Comparison of ENCODE assay signal across 15 cellular contexts in genomic region chr11:134413334-134414035, GRCh38. TPM values are rescaled to one million over a fixed set of nuclear protein-coding genes. Genes with fewer than 3 reads are reported as not detected.
A peak's percentile ranks its signal among the peaks of the same experiment; 100 is the strongest.
DNase-seq lines count a peak whose midpoint lies in the region; ATAC-seq lines count a peak whose summit lies in the region.
"Had no signal": no experiment of that assay in that cellular context is flagged by ENCODE, and none has a peak within 500 bp of the region (broad histone marks: within the 10 kb centered on the region; RNA-seq: fewer than 3 reads in every experiment).

No MANE protein-coding gene starts in this region.

- no peaks in the 10 kb centered on the region for H3K9me3 Mint-ChIP-seq in activated naive CD4-positive, alpha-beta T cell treated with anti-CD3 and anti-CD28 coated beads for 36 hours
- no peaks in the 10 kb centered on the region for H3K9me3 Mint-ChIP-seq in activated naive CD8-positive, alpha-beta T cell treated with anti-CD3 and anti-CD28 coated beads, Interleukin-2, amount 10 ng/mL, durations not matched to agents 7 days and 5 days
- no peaks in the 10 kb centered on the region for H3K9me3 Mint-ChIP-seq in stimulated activated naive CD8-positive, alpha-beta T cell treated with anti-CD3 and anti-CD28 coated beads, Interleukin-15, amount 100 ng/mL, for 72 hours

- in situ Hi-C loops in G401 (cut with HindIII; ENCODE audit: low sequenced_read_pairs) = no loop called here

- no peaks in the 10 kb centered on the region for H3K36me3 Mint-ChIP-seq in activated naive CD4-positive, alpha-beta T cell treated with anti-CD3 and anti-CD28 coated beads for 36 hours (ENCODE audit: low read depth)
- no peaks in the 10 kb centered on the region for H3K36me3 Mint-ChIP-seq in activated naive CD8-positive, alpha-beta T cell treated with anti-CD3 and anti-CD28 coated beads, Interleukin-2, amount 10 ng/mL, durations not matched to agents 7 days and 5 days
- H3K36me3 Mint-ChIP-seq: activated CD8-positive, alpha-beta memory T cell treated with anti-CD3 and anti-CD28 coated beads, Interleukin-2, amount 10 ng/mL, durations not matched to agents 7 days and 5 days had no signal

- H3K27ac Mint-ChIP-seq in activated naive CD4-positive, alpha-beta T cell treated with anti-CD3 and anti-CD28 coated beads for 36 hours = no peak overlapping the region
- H3K27ac Mint-ChIP-seq in activated naive CD8-positive, alpha-beta T cell treated with anti-CD3 and anti-CD28 coated beads, Interleukin-2, amount 10 ng/mL, durations not matched to agents 7 days and 5 days = no peak overlapping the region
- H3K27ac Mint-ChIP-seq in stimulated activated naive CD8-positive, alpha-beta T cell treated with anti-CD3 and anti-CD28 coated beads, Interleukin-15, amount 100 ng/mL, for 72 hours = no peak overlapping the region
- H3K27ac Mint-ChIP-seq: activated CD8-positive, alpha-beta memory T cell treated with anti-CD3 and anti-CD28 coated beads, Interleukin-2, amount 10 ng/mL, durations not matched to agents 7 days and 5 days had no signal

- peak overlapping the region; percentile 58 for H3K4me3 Mint-ChIP-seq in activated naive CD4-positive, alpha-beta T cell treated with anti-CD3 and anti-CD28 coated beads for 36 hours
- H3K4me3 Mint-ChIP-seq in activated naive CD8-positive, alpha-beta T cell treated with anti-CD3 and anti-CD28 coated beads, Interleukin-2, amount 10 ng/mL, durations not matched to agents 7 days and 5 days = peak overlapping the region; percentile 29
- H3K4me3 Mint-ChIP-seq in stimulated activated naive CD8-positive, alpha-beta T cell treated with anti-CD3 and anti-CD28 coated beads, Interleukin-15, amount 100 ng/mL, for 72 hours = peak overlapping the region; percentile 4 to 8

- H3K4me1 Mint-ChIP-seq in activated naive CD4-positive, alpha-beta T cell treated with anti-CD3 and anti-CD28 coated beads for 36 hours (ENCODE audit: low read depth) = peaks cover 9% of the 10 kb centered on the region
- H3K4me1 Mint-ChIP-seq in activated naive CD8-positive, alpha-beta T cell treated with anti-CD3 and anti-CD28 coated beads, Interleukin-2, amount 10 ng/mL, durations not matched to agents 7 days and 5 days = peaks cover 8% of the 10 kb centered on the region
- H3K4me1 Mint-ChIP-seq in stimulated activated naive CD8-positive, alpha-beta T cell treated with anti-CD3 and anti-CD28 coated beads, Interleukin-15, amount 100 ng/mL, for 72 hours = peaks cover 24% of the 10 kb centered on the region

- H3K27me3 ChIP-seq in layer of hippocampus (ENCODE audit: control insufficient read depth, insufficient read depth, low read length) = no peaks in the 10 kb centered on the region

- H3K27ac ChIP-seq in layer of hippocampus (ENCODE audit: low read depth, low read length) = peak overlapping the region; percentile 95
- H3K27ac ChIP-seq: lower lobe of right lung, psoas muscle had no signal

- ATAC-seq in activated naive CD8-positive, alpha-beta T cell treated with anti-CD3 and anti-CD28 coated beads, Interleukin-2, amount 10 ng/mL, durations not matched to agents 7 days and 5 days (ENCODE audit: low read depth) = no peak
- no peak for ATAC-seq in stimulated activated naive CD8-positive, alpha-beta T cell treated with anti-CD3 and anti-CD28 coated beads, Interleukin-15, amount 100 ng/mL, for 72 hours
- ATAC-seq in GM21717 (IDR thresholded peaks at IDR 0.05; ENCODE audit: unreplicated experiment) = no peak
- ATAC-seq: psoas muscle had no signal

- POLR2A ChIA-PET in activated naive CD8-positive, alpha-beta T cell treated with anti-CD3 and anti-CD28 coated beads, Interleukin-2, amount 10 ng/mL, durations not matched to agents 7 days and 5 days (lab: Charles Lee) = no interaction called here

- peaks cover 58% of the 10 kb centered on the region for H3K27me3 Mint-ChIP-seq in activated naive CD4-positive, alpha-beta T cell treated with anti-CD3 and anti-CD28 coated beads for 36 hours (ENCODE audit: low read depth)
- H3K27me3 Mint-ChIP-seq in activated naive CD8-positive, alpha-beta T cell treated with anti-CD3 and anti-CD28 coated beads, Interleukin-2, amount 10 ng/mL, durations not matched to agents 7 days and 5 days = peaks cover 66% of the 10 kb centered on the region
- peaks cover 86% of the 10 kb centered on the region for H3K27me3 Mint-ChIP-seq in stimulated activated naive CD8-positive, alpha-beta T cell treated with anti-CD3 and anti-CD28 coated beads, Interleukin-15, amount 100 ng/mL, for 72 hours

- CTCF ChIA-PET in activated naive CD4-positive, alpha-beta T cell treated with anti-CD3 and anti-CD28 coated beads for 36 hours (lab: Charles Lee) = no interaction called here

- intact Hi-C loops in activated naive CD4-positive, alpha-beta T cell treated with anti-CD3 and anti-CD28 coated beads for 36 hours (cut with micrococcal nuclease) = no loop called here

- DNase-seq in activated naive CD4-positive, alpha-beta T cell treated with anti-CD3 and anti-CD28 coated beads for 36 hours = no peak
- no peak for DNase-seq in activated naive CD4-positive, alpha-beta T cell treated with anti-CD3 and anti-CD28 coated beads, Interleukin-2, amount 50 U/mL, for 16 hours
- no peak for DNase-seq in activated naive CD8-positive, alpha-beta T cell treated with anti-CD3 and anti-CD28 coated beads, Interleukin-2, amount 10 ng/mL, durations not matched to agents 7 days and 5 days
- no peak for DNase-seq in stimulated activated naive CD8-positive, alpha-beta T cell treated with anti-CD3 and anti-CD28 coated beads, Interleukin-15, amount 100 ng/mL, for 72 hours
- DNase-seq in NCI-H1694 (lab: John Stamatoyannopoulos, UW) = no peak
- DNase-seq in G401 (ENCODE audit: low spot score) = no peak
- DNase-seq: activated CD8-positive, alpha-beta memory T cell treated with anti-CD3 and anti-CD28 coated beads, Interleukin-2, amount 10 ng/mL, durations not matched to agents 7 days and 5 days; IMR-90; lower lobe of right lung; NCI-H1417 treated with DMSO at 0.1 percent for 48 hours; psoas muscle; stimulated activated CD4-positive, alpha-beta T cell treated with anti-CD3 and anti-CD28 coated beads, Interleukin-1b, Interleukin-23, amount 100 ng/mL, for 48 hours had no signal

RNA-seq across cellular contexts. Expression of gene B3GAT1, which starts 1.4 kb away (rescaled TPM):
- total RNA-seq in activated naive CD4-positive, alpha-beta T cell treated with anti-CD3 and anti-CD28 coated beads for 36 hours = under 1 TPM in 1 of 2 experiments, not detected in 1; 0.05 TPM
- under 1 TPM; 0.44 to 0.60 TPM for total RNA-seq in activated naive CD8-positive, alpha-beta T cell treated with anti-CD3 and anti-CD28 coated beads, Interleukin-2, amount 10 ng/mL, durations not matched to agents 7 days and 5 days
- not detected in 2 replicates for total RNA-seq in G401 (2014; rRNA removed; shearing (Covaris generic))
- total RNA-seq: endothelial cell of umbilical vein, IMR-90 had no signal

Comparison
In these comparisons a context has a peak if more than half of its experiments do, and no peak if none do; other contexts are left out.
1. H3K4me3 Mint-ChIP-seq: peak in every context shown above with its lines; median percentile 58 in activated naive CD4-positive, alpha-beta T cell treated with anti-CD3 and anti-CD28 coated beads for 36 hours; 29 in activated naive CD8-positive, alpha-beta T cell treated with anti-CD3 and anti-CD28 coated beads, Interleukin-2, amount 10 ng/mL, durations not matched to agents 7 days and 5 days; 6 in stimulated activated naive CD8-positive, alpha-beta T cell treated with anti-CD3 and anti-CD28 coated beads, Interleukin-15, amount 100 ng/mL, for 72 hours.